In genomic region chr1:6106977-6107376, GRCh38 we compare ENCODE assay signal across 23 cellular contexts.
"Had no signal": no experiment of that assay in that cellular context is flagged by ENCODE, and none has a peak within 500 bp of the region (broad histone marks: within the 10 kb centered on the region; RNA-seq: fewer than 3 reads in every experiment).

No MANE protein-coding gene starts in this region.

- H3K4me3 ChIP-seq: coronary artery, dorsolateral prefrontal cortex had no signal

- H3K27me3 ChIP-seq: brain microvascular endothelial cell had no signal

- H3K27ac ChIP-seq: brain microvascular endothelial cell, coronary artery, dorsolateral prefrontal cortex had no signal

- H3K36me3 ChIP-seq: brain microvascular endothelial cell had no signal

- DNase-seq: activated CD4-positive, alpha-beta memory T cell treated with anti-CD3 and anti-CD28 coated beads for 36 hours; activated CD4-positive, alpha-beta T cell treated with anti-CD3 and anti-CD28 coated beads, Interleukin-2, amount 10 ng/mL, durations not matched to agents 24 days and 14 days; activated CD4-positive, CD25-positive, alpha-beta regulatory T cell; activated CD4-positive, CD25-positive, alpha-beta regulatory T cell treated with anti-CD3 and anti-CD28 coated beads, Interleukin-2, amount 50 U/mL, for 72 hours; activated CD8-positive, alpha-beta memory T cell treated with anti-CD3 and anti-CD28 coated beads for 24 hours; activated gamma-delta T cell; activated naive CD4-positive, alpha-beta T cell; activated naive CD4-positive, alpha-beta T cell treated with anti-CD3 and anti-CD28 coated beads, Interleukin-2, amount 10 ng/mL, durations not matched to agents 7 days and 5 days; activated T-cell treated with anti-CD3 and anti-CD28 coated beads, Interleukin-2, amount 50 U/mL, for 48 hours; amniotic stem cell; anterior cingulate cortex; brain microvascular endothelial cell; dorsolateral prefrontal cortex; effector memory CD4-positive, alpha-beta T cell; endodermal cell; foreskin fibroblast; head of caudate nucleus had no signal

- FAIRE-seq: astrocyte, bronchial epithelial cell, frontal cortex had no signal

- ATAC-seq: activated CD4-positive, alpha-beta T cell treated with anti-CD3 and anti-CD28 coated beads for 36 hours; esophagus mucosa had no signal
